In genomic region chr20:31662372-31662854, GRCh38 we compare ENCODE assay signal across 10 cellular contexts. TPM values are rescaled to one million over a fixed set of nuclear protein-coding genes. Genes with fewer than 3 reads are reported as not detected.
DNase-seq lines count a peak whose midpoint lies in the region; ATAC-seq and TF ChIP-seq lines count a peak whose summit lies in the region.
"Had no signal": no experiment of that assay in that cellular context is flagged by ENCODE, and none has a peak within 500 bp of the region (broad histone marks: within the 10 kb centered on the region; RNA-seq: fewer than 3 reads in every experiment).

No MANE protein-coding gene starts in this region.

- no peaks in the 10 kb centered on the region; the same call in 1 of the 2 replicates for H3K36me3 ChIP-seq in GM23248 (ENCODE audit: low read depth)
- peaks cover 3 to 22% of the 10 kb centered on the region in 2 experiments for H3K36me3 ChIP-seq in SK-N-SH (replicated peaks in 1 of 2; ENCODE audit: control insufficient read depth in 1 of 2, insufficient read depth in 2 of 2, low read length in 1 of 2)
- peaks cover 0 to 16% of the 10 kb centered on the region in 2 donors for H3K36me3 ChIP-seq in gastrocnemius medialis
- no peaks in the 10 kb centered on the region; the same call in 1 of the 2 replicates for H3K36me3 ChIP-seq in BE2C

- in situ Hi-C loops in GM23248 (cut with MboI) (loop anchor here (10.0 kb wide), 1 partner anchor 62 kb away; the partner anchor contains the start of gene BCL2L1), gastrocnemius medialis (cut with MboI; ENCODE audit: low sequenced_read_pairs in 4 of 4) (loop anchor here (5.0 to 25.0 kb wide), 4 partner anchors 55 to 150 kb away; partner anchors contain the start of genes BCL2L1 (in 2 of the 4) and MYLK2 (in 1 of the 4))

- H3F3A ChIP-seq in GM23248 (ENCODE audit: insufficient read depth) (peaks cover 12% of the 10 kb centered on the region; the same call in 1 of the 2 replicates), SK-N-SH (replicated peaks; ENCODE audit: insufficient read depth) (peaks cover 20% of the 10 kb centered on the region)

- no peak for TF ChIP-seq RAD21 in SK-N-SH (IDR thresholded peaks at IDR 0.05; ENCODE audit: low read length)

- H3K4me3 ChIP-seq in GM23248: peak overlapping the region; percentile 72
- peak overlapping the region in 1 of 2 experiments; percentile 46; a peak in 1 of 4 replicates for H3K4me3 ChIP-seq in SK-N-SH (ENCODE audit: low read depth in 2 of 2, low read length in 1 of 2)
- H3K4me3 ChIP-seq in gastrocnemius medialis: no peak overlapping the region
- H3K4me3 ChIP-seq in BE2C (ENCODE audit: low read depth, low read length): no peak overlapping the region

- H3K9me3 ChIP-seq in GM23248 (ENCODE audit: low read depth): no peaks in the 10 kb centered on the region
- no peaks in the 10 kb centered on the region for H3K9me3 ChIP-seq in SK-N-SH
- no peaks in the 10 kb centered on the region for H3K9me3 ChIP-seq in gastrocnemius medialis
- no peaks in the 10 kb centered on the region for H3K9me3 ChIP-seq in BE2C
- H3K9me3 ChIP-seq: MG63 had no signal

- H3K4me2 ChIP-seq in GM23248 (ENCODE audit: unreplicated experiment) (peak overlapping the region; percentile 88), SK-N-SH (peak overlapping the region; percentile 68)

- H3K27me3 ChIP-seq in GM23248 (replicated peaks; ENCODE audit: insufficient read depth): no peaks in the 10 kb centered on the region
- no peaks in the 10 kb centered on the region for H3K27me3 ChIP-seq in SK-N-SH (ENCODE audit: insufficient read depth)
- H3K27me3 ChIP-seq in gastrocnemius medialis: no peaks in the 10 kb centered on the region
- no peaks in the 10 kb centered on the region for H3K27me3 ChIP-seq in BE2C
- H3K27me3 ChIP-seq: MG63 had no signal

- ATAC-seq in gastrocnemius medialis: no peak
- no peak for ATAC-seq in HG03439 (IDR thresholded peaks at IDR 0.05; ENCODE audit: unreplicated experiment)
- no peak for ATAC-seq in GM21825 (IDR thresholded peaks at IDR 0.05; ENCODE audit: unreplicated experiment)

- H4K20me1 ChIP-seq in GM23248 (ENCODE audit: insufficient read depth) (no peaks in the 10 kb centered on the region), SK-N-SH (ENCODE audit: insufficient read depth) (no peaks in the 10 kb centered on the region)

- CTCF ChIA-PET in SK-N-SH (lab: Yijun Ruan, JAX): interaction anchor here (0.7 to 16.4 kb wide), 31 partner anchors 8 to 105 kb away, joined by 3 to 288 read pairs (median 7); partner anchors contain the start of genes BCL2L1, COX4I2 and TPX2

- peak overlapping the region; percentile 81; the same call in 1 of the 2 replicates for H2AFZ ChIP-seq in GM23248
- no peak overlapping the region for H2AFZ ChIP-seq in SK-N-SH (ENCODE audit: low read depth)

- H3K4me1 ChIP-seq in GM23248 (ENCODE audit: insufficient read depth) (0 out of 2 replicates have a peak, but pooled peaks cover 9% of the 10 kb centered on the region), SK-N-SH (ENCODE audit: control insufficient read depth in 1 of 2, insufficient read depth in 2 of 2, low read depth in 1 of 2, low read length in 1 of 2) (peaks cover 6 to 32% of the 10 kb centered on the region in 2 experiments; a peak in 3 of 4 replicates), gastrocnemius medialis (peaks cover 42 to 44% of the 10 kb centered on the region in 2 donors), BE2C (no peaks in the 10 kb centered on the region)

- DNase-seq in GM23248 (no peak), SK-N-SH (no peak), epithelial cell of prostate (ENCODE audit: low read depth, low spot score) (no peak), gastrocnemius medialis (no peak), BE2C (no peak), NCI-H146 treated with DMSO at 0.1 percent for 48 hours (lab: John Stamatoyannopoulos, UW; ENCODE audit: unreplicated experiment) (no peak)

- H3K27ac ChIP-seq in GM23248: peak overlapping the region; percentile 59; the same call in 1 of the 2 replicates
- peak overlapping the region; percentile 58 to 66; a peak in 3 of 4 replicates for H3K27ac ChIP-seq in SK-N-SH (ENCODE audit: low read depth in 2 of 2, low read length in 1 of 2)
- H3K27ac ChIP-seq in epithelial cell of prostate: peak overlapping the region; percentile 56
- peak overlapping the region; percentile 63 to 98 (median 80) for H3K27ac ChIP-seq in gastrocnemius medialis

- intact Hi-C loops in gastrocnemius medialis (cut with DNase I; ENCODE audit: low total_unique reads): loop anchor here (5.0 kb wide), 1 partner anchor 90 kb away; no protein-coding TSS in a partner anchor

- H3K9ac ChIP-seq in GM23248 (peak overlapping the region; percentile 74; the same call in 1 of the 2 replicates), SK-N-SH (0 out of 2 replicates have a peak overlapping the region, but pooled peaks have one; percentile 51)

- TF ChIP-seq POLR2A in gastrocnemius medialis (IDR thresholded peaks at IDR 0.05): no peak

- WGBS in GM23248 (ENCODE audit: low coverage in 1 of 2, low lambda C conversion rate in 2 of 2, missing lambda C conversion rate in 2 of 2), 2 experiments: 57 to 60% methylated on average over 6 of the region's 6 CpGs
- 70% methylated on average over 6 of the region's 6 CpGs for WGBS in SK-N-SH (ENCODE audit: low lambda C conversion rate)

- no peaks in the 10 kb centered on the region for H3K9me2 ChIP-seq in GM23248 (ENCODE audit: insufficient read depth)
- no peaks in the 10 kb centered on the region for H3K9me2 ChIP-seq in SK-N-SH

- POLR2A ChIA-PET in SK-N-SH (lab: Yijun Ruan, JAX): interaction anchor here (2.8 kb wide), 1 partner anchor 60 kb away, joined by 31 read pairs; the partner anchor contains the start of gene BCL2L1

- H3K79me2 ChIP-seq in GM23248 (ENCODE audit: insufficient read depth) (peaks cover 17% of the 10 kb centered on the region), SK-N-SH (ENCODE audit: insufficient read depth) (peaks cover 6% of the 10 kb centered on the region; the same call in 1 of the 2 replicates)

- no peak for TF ChIP-seq CTCF in SK-N-SH (IDR thresholded peaks at IDR 0.05)
- no peak for TF ChIP-seq CTCF in gastrocnemius medialis (IDR thresholded peaks at IDR 0.05 in 4 of 5, conservative IDR thresholded peaks at IDR 0.05 in 1 of 5)
- TF ChIP-seq CTCF in BE2C (IDR thresholded peaks at IDR 0.05; ENCODE audit: low read depth, low read length): no peak

- no peak for TF ChIP-seq EP300 in SK-N-SH (IDR thresholded peaks at IDR 0.05; ENCODE audit: borderline replicate concordance in 1 of 2, low read depth in 1 of 2, low read length in 1 of 2)

TF ChIP-seq in SK-N-SH, 30 proteins besides CTCF, POLR2A, EP300 and RAD21 (continues in another document):
- TF ChIP-seq TEAD4 (IDR thresholded peaks at IDR 0.05; ENCODE audit: borderline replicate concordance, insufficient read depth) (no peak), GABPA (IDR thresholded peaks at IDR 0.05; ENCODE audit: low read depth) (no peak), EZH2phosphoT487 (IDR thresholded peaks at IDR 0.05; ENCODE audit: borderline replicate concordance, low read depth) (no peak), FOXM1 (IDR thresholded peaks at IDR 0.05; ENCODE audit: low read depth) (no peak), CHD2 (IDR thresholded peaks at IDR 0.05; ENCODE audit: low read length, partially characterized antibody) (no peak), SIN3A (IDR thresholded peaks at IDR 0.05; ENCODE audit: borderline replicate concordance, low read depth, low read length) (no peak), MXI1 (IDR thresholded peaks at IDR 0.05; ENCODE audit: low read depth, low read length) (no peak), REST (IDR thresholded peaks at IDR 0.05; ENCODE audit: low read depth, low read length) (no peak), SMC3 (IDR thresholded peaks at IDR 0.05; ENCODE audit: low read depth, low read length) (no peak), GATA2 (CRISPR knock-in tag; IDR thresholded peaks at IDR 0.05) (no peak)

RNA-seq across cellular contexts. Expression of gene COX4I2, which starts 24.7 kb away (rescaled TPM):
- total RNA-seq in GM23248 (2014; rRNA removed; shearing (Covaris generic)): not detected in 2 replicates
- polyA plus RNA-seq in GM23248 (2016; fragmentation: Nextera tagmentation; extraction: Ambion mirVana) (not detected in 2 replicates), SK-N-SH (2012; rRNA removed) (0.21 TPM in 1 of 2 replicates, not detected in the other)
- 0.39 TPM in 1 of 2 replicates, not detected in the other for polyA plus RNA-seq in SK-N-SH (2012; cell fraction: cytosol; rRNA removed)
- not detected in 2 replicates for polyA plus RNA-seq in SK-N-SH (2012; cell fraction: nucleus; rRNA removed)
- total RNA-seq in gastrocnemius medialis: 10 to 100 TPM in 1 of 4 donors, 1 to 10 TPM in 3; 3.9 to 10.4 (median 4.3) TPM
- 4.2 TPM for polyA plus RNA-seq in BE2C (2012; ENCODE audit: insufficient read depth, insufficient read length, low read depth)
- total RNA-seq: cerebellum had no signal

RNA-seq across cellular contexts. Expression of gene ID1, which starts 57.3 kb away (rescaled TPM):
- 583 and 780 TPM in 2 replicates for total RNA-seq in GM23248 (2014; rRNA removed; shearing (Covaris generic))
- polyA plus RNA-seq in GM23248 (2016; fragmentation: Nextera tagmentation; extraction: Ambion mirVana) (248 TPM in 2 replicates), SK-N-SH (2012; rRNA removed) (324 and 493 TPM in 2 replicates)
- polyA plus RNA-seq in SK-N-SH (2012; cell fraction: cytosol; rRNA removed): 194 and 301 TPM in 2 replicates
- 945 and 1,537 TPM in 2 replicates for polyA plus RNA-seq in SK-N-SH (2012; cell fraction: nucleus; rRNA removed)
- total RNA-seq in gastrocnemius medialis: 100 to 1,000 TPM; 115 to 206 (median 148) TPM
- polyA plus RNA-seq in BE2C (2012; ENCODE audit: insufficient read depth, insufficient read length, low read depth): 40.6 TPM
